In the genomic region with DNA sequence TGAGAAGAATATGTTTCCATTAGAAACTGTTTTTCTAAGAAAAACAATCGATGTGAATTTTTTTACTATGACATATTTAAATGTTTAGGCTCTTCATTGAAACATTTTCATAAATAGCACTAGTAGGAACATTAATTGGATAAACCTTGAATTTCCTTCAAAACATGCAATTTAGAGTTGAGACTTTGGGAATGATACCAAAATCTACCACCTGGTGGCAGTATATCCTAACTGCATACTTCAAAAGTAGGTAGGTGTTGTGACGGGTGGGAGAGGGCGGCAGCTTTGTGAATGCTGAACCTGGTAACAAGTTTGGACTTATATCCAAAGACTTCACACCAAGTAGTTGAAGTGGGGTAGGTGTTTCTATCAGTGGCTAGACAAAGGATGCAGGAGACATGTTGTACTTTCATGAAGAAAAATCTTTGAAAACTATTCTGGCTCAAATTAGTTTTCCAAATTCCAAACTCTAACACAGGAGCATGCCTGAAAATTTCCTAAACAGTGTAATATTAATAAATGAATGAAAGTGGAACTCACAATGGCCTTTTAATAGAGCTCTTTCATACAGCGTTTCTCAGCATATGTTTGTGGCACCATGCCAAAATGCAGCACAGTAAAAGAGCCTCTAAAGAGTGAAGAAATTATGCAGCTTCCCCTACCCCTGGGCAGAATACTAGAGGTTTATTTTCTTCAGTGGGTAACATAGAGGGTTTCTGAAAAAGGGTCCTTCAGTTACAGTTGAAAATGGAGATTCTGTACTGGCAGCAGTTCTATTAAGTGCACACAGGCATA, we compare ENCODE assay signal across 8 cellular contexts.
A peak's percentile ranks its signal among the peaks of the same experiment; 100 is the strongest.
DNase-seq lines count a peak whose midpoint lies in the region; ATAC-seq and TF ChIP-seq lines count a peak whose summit lies in the region.

No MANE protein-coding gene starts in this region.

- TF ChIP-seq CTCF in DND-41 (IDR thresholded peaks at IDR 0.05; ENCODE audit: borderline replicate concordance, extremely low read depth, low read length, poor library complexity, severe bottlenecking), result peak; percentile 85
- peak; percentile 85 for TF ChIP-seq CTCF in hepatocyte (IDR thresholded peaks at IDR 0.05; ENCODE audit: poor library complexity)

- ATAC-seq in DND-41 (ENCODE audit: insufficient read depth, low read depth), result peak; percentile 70; the same call in 2 of the 3 replicates
- ATAC-seq in GM19351 (IDR thresholded peaks at IDR 0.05; ENCODE audit: unreplicated experiment), result peak; percentile 94
- ATAC-seq in HG03342 (IDR thresholded peaks at IDR 0.05; ENCODE audit: unreplicated experiment), result peak; percentile 93

- peak; percentile 43 for DNase-seq in DND-41
- DNase-seq in NCI-H510A treated with DMSO at 0.1 percent for 48 hours (lab: John Stamatoyannopoulos, UW), result peak; percentile 4
- DNase-seq in activated naive CD4-positive, alpha-beta T cell treated with anti-CD3 and anti-CD28 coated beads, Interleukin-2, amount 10 ng/mL, durations not matched to agents 7 days and 5 days, result peak; percentile 44
- DNase-seq in hepatocyte (ENCODE audit: low spot score), result peak; percentile 77
- peak; percentile 33 for DNase-seq in smooth muscle cell of the brain vasculature (ENCODE audit: low read depth, low spot score)
- DNase-seq in hepatic stellate cell (ENCODE audit: low spot score), result no peak

- H3K4me2 ChIP-seq in DND-41 (ENCODE audit: insufficient read depth, low read length), result no peak overlapping the region
- peak overlapping the region; percentile 47 for H3K4me2 ChIP-seq in hepatocyte

- H2AFZ ChIP-seq in DND-41 (ENCODE audit: low read depth, low read length), result no peak overlapping the region
- H2AFZ ChIP-seq in hepatocyte, result no peak overlapping the region

- no peak overlapping the region for H3K4me3 Mint-ChIP-seq in activated naive CD4-positive, alpha-beta T cell treated with anti-CD3 and anti-CD28 coated beads, Interleukin-2, amount 10 ng/mL, durations not matched to agents 7 days and 5 days

- H3K79me2 ChIP-seq in DND-41 (ENCODE audit: insufficient read depth, low read length), result no peaks in the 10 kb centered on the region
- no peaks in the 10 kb centered on the region for H3K79me2 ChIP-seq in hepatocyte

- WGBS in hepatocyte (ENCODE audit: low lambda C conversion rate, missing lambda C conversion rate), result 16% methylated on average over 4 of the region's 4 CpGs

- no peaks in the 10 kb centered on the region for H3K36me3 ChIP-seq in DND-41 (ENCODE audit: insufficient read depth, low read length)
- no peaks in the 10 kb centered on the region for H3K36me3 ChIP-seq in hepatocyte (replicated peaks; ENCODE audit: insufficient read depth, low read depth)

- peaks cover 4% of the 10 kb centered on the region for H3K27me3 Mint-ChIP-seq in activated naive CD4-positive, alpha-beta T cell treated with anti-CD3 and anti-CD28 coated beads, Interleukin-2, amount 10 ng/mL, durations not matched to agents 7 days and 5 days

- no peak overlapping the region for H3K4me3 ChIP-seq in DND-41 (ENCODE audit: low read depth in 1 of 2, low read length in 2 of 2)
- H3K4me3 ChIP-seq in hepatocyte, result no peak overlapping the region

- H3K36me3 Mint-ChIP-seq in activated naive CD4-positive, alpha-beta T cell treated with anti-CD3 and anti-CD28 coated beads, Interleukin-2, amount 10 ng/mL, durations not matched to agents 7 days and 5 days, result no peaks in the 10 kb centered on the region

- peaks cover 2% of the 10 kb centered on the region for H3K9me3 Mint-ChIP-seq in activated naive CD4-positive, alpha-beta T cell treated with anti-CD3 and anti-CD28 coated beads, Interleukin-2, amount 10 ng/mL, durations not matched to agents 7 days and 5 days

- no peaks in the 10 kb centered on the region for H3K9me2 ChIP-seq in hepatocyte (replicated peaks; ENCODE audit: insufficient read depth)

- H3K27ac Mint-ChIP-seq in activated naive CD4-positive, alpha-beta T cell treated with anti-CD3 and anti-CD28 coated beads, Interleukin-2, amount 10 ng/mL, durations not matched to agents 7 days and 5 days, result no peak overlapping the region

- CTCF ChIA-PET in activated naive CD4-positive, alpha-beta T cell treated with anti-CD3 and anti-CD28 coated beads, Interleukin-2, amount 10 ng/mL, durations not matched to agents 7 days and 5 days (lab: Charles Lee), result interaction anchor here (0.6 to 1.5 kb wide), 7 partner anchors 10 to 1053 kb away, joined by 3 to 8 read pairs (median 3); no protein-coding TSS in a partner anchor

- H3K4me1 ChIP-seq in DND-41 (ENCODE audit: insufficient read depth, low read length) (no peaks in the 10 kb centered on the region), hepatocyte (ENCODE audit: insufficient read depth) (no peaks in the 10 kb centered on the region)

- H3K27ac ChIP-seq in DND-41 (ENCODE audit: low read length), result no peak overlapping the region
- no peak overlapping the region for H3K27ac ChIP-seq in hepatocyte

- no peak overlapping the region for H3K9ac ChIP-seq in DND-41 (ENCODE audit: low read depth, low read length)

- H3K4me1 Mint-ChIP-seq in activated naive CD4-positive, alpha-beta T cell treated with anti-CD3 and anti-CD28 coated beads, Interleukin-2, amount 10 ng/mL, durations not matched to agents 7 days and 5 days, result no peaks in the 10 kb centered on the region

- H3K9me3 ChIP-seq in DND-41 (ENCODE audit: insufficient read depth, low read length, severe bottlenecking) (no peaks in the 10 kb centered on the region), hepatocyte (ENCODE audit: low read depth) (no peaks in the 10 kb centered on the region)

- no peaks in the 10 kb centered on the region for H4K20me1 ChIP-seq in DND-41 (ENCODE audit: insufficient read depth, low read length)
- no peaks in the 10 kb centered on the region for H4K20me1 ChIP-seq in hepatocyte (ENCODE audit: insufficient read depth, poor library complexity, severe bottlenecking)

- no peaks in the 10 kb centered on the region for H3K27me3 ChIP-seq in DND-41 (ENCODE audit: insufficient read depth, low read length, poor library complexity)
- no peaks in the 10 kb centered on the region for H3K27me3 ChIP-seq in hepatocyte
